Comparison of ENCODE assay signal across 17 cellular contexts in the genomic region with DNA sequence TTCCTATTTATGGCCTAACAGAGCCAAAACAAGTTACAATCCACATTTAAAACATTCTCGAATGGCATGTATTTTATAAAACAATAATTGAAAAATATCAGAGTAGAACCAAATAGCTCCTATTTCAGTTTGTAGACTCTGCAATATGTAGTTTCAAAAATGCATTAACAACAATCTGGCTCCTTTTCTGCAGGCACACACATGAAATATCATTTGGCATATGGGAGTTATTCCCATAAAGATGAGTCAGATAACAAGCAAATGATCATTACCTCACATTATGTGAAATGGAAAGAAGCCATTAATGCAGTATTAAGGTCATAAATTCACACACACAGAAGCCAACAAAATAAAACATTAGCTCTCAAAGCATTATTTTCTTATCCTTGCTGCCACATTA. TPM values are rescaled to one million over a fixed set of nuclear protein-coding genes. Genes with fewer than 3 reads are reported as not detected.
DNase-seq lines count a peak whose midpoint lies in the region; ATAC-seq and TF ChIP-seq lines count a peak whose summit lies in the region.
"Had no signal": no experiment of that assay in that cellular context is flagged by ENCODE, and none has a peak within 500 bp of the region (broad histone marks: within the 10 kb centered on the region; RNA-seq: fewer than 3 reads in every experiment).

No MANE protein-coding gene starts in this region.

- TF ChIP-seq EP300 in SK-N-SH (IDR thresholded peaks at IDR 0.05; ENCODE audit: borderline replicate concordance in 1 of 2, low read depth in 1 of 2, low read length in 1 of 2), result peak in 1 of 2 experiments; percentile 80; a peak in 1 of 4 replicates

- H3K79me2 ChIP-seq in SK-N-SH (ENCODE audit: insufficient read depth), result no peaks in the 10 kb centered on the region

- H3K27me3 ChIP-seq in SK-N-SH (ENCODE audit: insufficient read depth) (no peaks in the 10 kb centered on the region), right cardiac atrium (ENCODE audit: control insufficient read depth, insufficient read depth) (no peaks in the 10 kb centered on the region)

- POLR2A ChIA-PET in SK-N-SH (lab: Yijun Ruan, JAX), result interaction anchor here (1.4 kb wide), 1 partner anchor 14 kb away, joined by 3 read pairs; the partner anchor contains the start of gene NBAS

- TF ChIP-seq CTCF in LNCaP clone FGC (IDR thresholded peaks at IDR 0.05; ENCODE audit: control insufficient read depth, extremely low read depth, insufficient read depth), result no peak
- TF ChIP-seq CTCF in SK-N-SH (IDR thresholded peaks at IDR 0.05), result no peak
- TF ChIP-seq CTCF in fibroblast of villous mesenchyme (IDR thresholded peaks at IDR 0.05; ENCODE audit: insufficient read depth, low read depth, low read length), result no peak

- no peak overlapping the region for H3K27ac Mint-ChIP-seq in stimulated activated memory B cell treated with anti-CD40 and anti-IgM and Interleukin-4, amounts not matched to agents 10 μg/mL and 1 μg/mL and 100 μg/mL, for 72 hours

- H3K4me3 ChIP-seq in LNCaP clone FGC (ENCODE audit: low read depth, low read length) (no peak overlapping the region), SK-N-SH (ENCODE audit: low read depth in 2 of 2, low read length in 1 of 2) (no peak overlapping the region), fibroblast of villous mesenchyme (ENCODE audit: low read depth, low read length) (no peak overlapping the region), right cardiac atrium (ENCODE audit: low read length) (no peak overlapping the region)
- H3K4me3 ChIP-seq: HAP-1, SK-N-MC had no signal

- no peaks in the 10 kb centered on the region for H3K27me3 Mint-ChIP-seq in stimulated activated memory B cell treated with anti-CD40 and anti-IgM and Interleukin-4, amounts not matched to agents 10 μg/mL and 1 μg/mL and 100 μg/mL, for 72 hours
- H3K27me3 Mint-ChIP-seq: IgD-negative memory B cell had no signal

- H3K9me2 ChIP-seq in SK-N-SH, result no peaks in the 10 kb centered on the region

- peak; percentile 27 for DNase-seq in Ammon's horn (ENCODE audit: low spot score)
- DNase-seq in LNCaP clone FGC (ENCODE audit: low read depth), result peak; percentile 39
- peak; percentile 32 for DNase-seq in SK-N-SH
- peak; percentile 24 for DNase-seq in fibroblast of villous mesenchyme (ENCODE audit: low read depth)
- no peak for DNase-seq in right cardiac atrium
- no peak for DNase-seq in NCI-H2029 (lab: John Stamatoyannopoulos, UW)
- no peak for DNase-seq in epidermal melanocyte (ENCODE audit: insufficient read length, low spot score)
- DNase-seq: C1 segment of cervical spinal cord, DMS153, NCI-H1105 treated with DMSO at 0.1 percent for 48 hours, NCI-H1930, NCI-H510A had no signal

- no peaks in the 10 kb centered on the region for H4K20me1 ChIP-seq in SK-N-SH (ENCODE audit: insufficient read depth)

- intact Hi-C loops in right cardiac atrium (cut with DNase I), result no loop called here

- H3K4me3 Mint-ChIP-seq in stimulated activated memory B cell treated with anti-CD40 and anti-IgM and Interleukin-4, amounts not matched to agents 10 μg/mL and 1 μg/mL and 100 μg/mL, for 72 hours, result no peak overlapping the region
- H3K4me3 Mint-ChIP-seq: IgD-negative memory B cell had no signal

- H3K27ac ChIP-seq in SK-N-SH (ENCODE audit: low read depth in 2 of 2, low read length in 1 of 2), result peak overlapping the region in 1 of 2 experiments; percentile 66; a peak in 2 of 4 replicates
- no peak overlapping the region for H3K27ac ChIP-seq in right cardiac atrium (ENCODE audit: low read length)
- H3K27ac ChIP-seq: SK-N-MC had no signal

- CTCF ChIA-PET in SK-N-SH (lab: Yijun Ruan, JAX), result interaction anchor here (0.6 to 2.9 kb wide), 24 partner anchors 8 to 1081 kb away, joined by 3 to 36 read pairs (median 4); partner anchors contain the start of gene NBAS

- 59% methylated on average over 1 of the region's 1 CpG for WGBS in SK-N-SH (ENCODE audit: low lambda C conversion rate)
- 92% methylated on average over 1 of the region's 1 CpG for WGBS in right cardiac atrium

- H3F3A ChIP-seq in SK-N-SH (replicated peaks; ENCODE audit: insufficient read depth), result no peaks in the 10 kb centered on the region

- no peak for ATAC-seq in stimulated activated memory B cell treated with anti-CD40 and anti-IgM and Interleukin-4, amounts not matched to agents 10 μg/mL and 1 μg/mL and 100 μg/mL, for 72 hours
- no peak for ATAC-seq in right cardiac atrium
- ATAC-seq: Panc1 had no signal

- no peaks in the 10 kb centered on the region for H3K9me3 ChIP-seq in SK-N-SH
- no peaks in the 10 kb centered on the region for H3K9me3 ChIP-seq in right cardiac atrium (ENCODE audit: control insufficient read depth, low read length)
- H3K9me3 ChIP-seq: HAP-1 had no signal

- H3K4me1 ChIP-seq in SK-N-SH (ENCODE audit: control insufficient read depth in 1 of 2, insufficient read depth in 2 of 2, low read depth in 1 of 2, low read length in 1 of 2) (peaks cover 0 to 14% of the 10 kb centered on the region in 2 experiments; a peak in 2 of 4 replicates), right cardiac atrium (ENCODE audit: control insufficient read depth, insufficient read depth, low read length) (no peaks in the 10 kb centered on the region)
- H3K4me1 ChIP-seq: HAP-1 had no signal

- no peak overlapping the region for H3K9ac ChIP-seq in SK-N-SH

- peaks cover 37% of the 10 kb centered on the region for H3K36me3 Mint-ChIP-seq in stimulated activated memory B cell treated with anti-CD40 and anti-IgM and Interleukin-4, amounts not matched to agents 10 μg/mL and 1 μg/mL and 100 μg/mL, for 72 hours

- no peaks in the 10 kb centered on the region for H3K9me3 Mint-ChIP-seq in stimulated activated memory B cell treated with anti-CD40 and anti-IgM and Interleukin-4, amounts not matched to agents 10 μg/mL and 1 μg/mL and 100 μg/mL, for 72 hours
- H3K9me3 Mint-ChIP-seq: IgD-negative memory B cell had no signal

- H3K4me2 ChIP-seq in SK-N-SH, result no peak overlapping the region

- H2AFZ ChIP-seq in SK-N-SH (ENCODE audit: low read depth), result no peak overlapping the region

- peaks cover 10 to 15% of the 10 kb centered on the region in 2 experiments for H3K36me3 ChIP-seq in SK-N-SH (replicated peaks in 1 of 2; ENCODE audit: control insufficient read depth in 1 of 2, insufficient read depth in 2 of 2, low read length in 1 of 2)

- no peaks in the 10 kb centered on the region for H3K4me1 Mint-ChIP-seq in stimulated activated memory B cell treated with anti-CD40 and anti-IgM and Interleukin-4, amounts not matched to agents 10 μg/mL and 1 μg/mL and 100 μg/mL, for 72 hours

- no peak for TF ChIP-seq RAD21 in SK-N-SH (IDR thresholded peaks at IDR 0.05; ENCODE audit: low read length)

TF ChIP-seq in SK-N-SH, 30 proteins besides CTCF, POLR2A, EP300 and RAD21 (continues in another document):
- no peak for TF ChIP-seq FOXM1 (IDR thresholded peaks at IDR 0.05; ENCODE audit: low read depth)
- TF ChIP-seq POLR2AphosphoS5 (IDR thresholded peaks at IDR 0.05; ENCODE audit: low read depth, low read length), result no peak
- TF ChIP-seq YY1 (IDR thresholded peaks at IDR 0.05; ENCODE audit: low read depth), result no peak
- TF ChIP-seq FOXJ3 (CRISPR knock-in tag; IDR thresholded peaks at IDR 0.05), result no peak
- TF ChIP-seq NRF1 (IDR thresholded peaks at IDR 0.05; ENCODE audit: low read depth, low read length), result no peak
- TF ChIP-seq TAF1 (IDR thresholded peaks at IDR 0.05; ENCODE audit: borderline replicate concordance, low read depth, low read length), result no peak
- TF ChIP-seq EZH2phosphoT487 (IDR thresholded peaks at IDR 0.05; ENCODE audit: borderline replicate concordance, low read depth), result no peak
- no peak for TF ChIP-seq FOSL2 (IDR thresholded peaks at IDR 0.05; ENCODE audit: borderline replicate concordance, low read depth)
- TF ChIP-seq SIN3A (IDR thresholded peaks at IDR 0.05; ENCODE audit: borderline replicate concordance, low read depth, low read length), result no peak
- TF ChIP-seq IRF3 (IDR thresholded peaks at IDR 0.05; ENCODE audit: low read depth, low read length), result no peak
- no peak for TF ChIP-seq SMC3 (IDR thresholded peaks at IDR 0.05; ENCODE audit: low read depth, low read length)
- TF ChIP-seq, protein P1, sequence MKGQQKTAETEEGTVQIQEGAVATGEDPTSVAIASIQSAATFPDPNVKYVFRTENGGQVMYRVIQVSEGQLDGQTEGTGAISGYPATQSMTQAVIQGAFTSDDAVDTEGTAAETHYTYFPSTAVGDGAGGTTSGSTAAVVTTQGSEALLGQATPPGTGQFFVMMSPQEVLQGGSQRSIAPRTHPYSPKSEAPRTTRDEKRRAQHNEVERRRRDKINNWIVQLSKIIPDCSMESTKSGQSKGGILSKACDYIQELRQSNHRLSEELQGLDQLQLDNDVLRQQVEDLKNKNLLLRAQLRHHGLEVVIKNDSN (IDR thresholded peaks at IDR 0.05; ENCODE audit: borderline replicate concordance, low read depth), result no peak

RNA-seq across cellular contexts. Expression of gene NBAS, which starts 14.0 kb away (rescaled TPM):
- polyA plus RNA-seq in SK-N-SH (2012; rRNA removed) (11.9 and 12.0 TPM in 2 replicates), right cardiac atrium (22.4 TPM)
- polyA plus RNA-seq in SK-N-SH (2012; cell fraction: cytosol; rRNA removed), result 9.5 and 11.4 TPM in 2 replicates
- 23.4 and 24.0 TPM in 2 replicates for polyA plus RNA-seq in SK-N-SH (2012; cell fraction: nucleus; rRNA removed)
- total RNA-seq in fibroblast of villous mesenchyme (81.8 and 109 TPM in 2 replicates), right cardiac atrium (10 to 100 TPM; 50.0 to 59.4 (median 53.4) TPM)

RNA-seq across cellular contexts. Expression of gene DDX1, which starts 44.6 kb away (rescaled TPM):
- polyA plus RNA-seq in SK-N-SH (2012; rRNA removed) (54.5 and 64.2 TPM in 2 replicates), right cardiac atrium (117 TPM)
- polyA plus RNA-seq in SK-N-SH (2012; cell fraction: cytosol; rRNA removed), result 78.8 and 102 TPM in 2 replicates
- 24.5 and 47.8 TPM in 2 replicates for polyA plus RNA-seq in SK-N-SH (2012; cell fraction: nucleus; rRNA removed)
- total RNA-seq in fibroblast of villous mesenchyme (87.3 and 120 TPM in 2 replicates), right cardiac atrium (100 to 1,000 TPM; 109 to 136 (median 113) TPM)

Comparison
In these comparisons a context has a peak if more than half of its experiments do, and no peak if none do; other contexts are left out.
1. DNase-seq: peak in Ammon's horn (single experiment), LNCaP clone FGC (single experiment), SK-N-SH (single experiment) and fibroblast of villous mesenchyme (single experiment); none in right cardiac atrium (0 of 3), NCI-H2029 (single experiment) and epidermal melanocyte (single experiment).